ENCODE assay signal across 4 cellular contexts in genomic region chr1:229134552-229135217, GRCh38.
DNase-seq lines count a peak whose midpoint lies in the region; ATAC-seq, FAIRE-seq and TF ChIP-seq lines count a peak whose summit lies in the region.
"Not testable (repeated sequence)": the region's sequence is repeated elsewhere in the genome, so short reads cannot be mapped to it uniquely, and the experiment has no call there.

No MANE protein-coding gene starts in this region.

- not testable (repeated sequence) for H3K27me3 Mint-ChIP-seq in CD14-positive monocyte (ENCODE audit: low read depth in 3 of 3)
- peaks cover 23% of the 10 kb centered on the region for H3K27me3 Mint-ChIP-seq in dendritic cell treated with granulocyte-macrophage colony-stimulating factor and Interleukin-4, amounts not matched to agents 40 ng/mL and 50 ng/mL, for 4 days

- H4K20me1 ChIP-seq in DND-41 (ENCODE audit: insufficient read depth, low read length); HepG2 (ENCODE audit: insufficient read depth, low read length): not testable (repeated sequence)

- not testable (repeated sequence) for H3K9ac ChIP-seq in DND-41 (ENCODE audit: low read depth, low read length); HepG2 (ENCODE audit: insufficient read depth, low read depth, low read length)

- FAIRE-seq in HepG2 (lab: Jason Lieb, UNC): not testable (repeated sequence)

- H3K9me3 ChIP-seq in DND-41 (ENCODE audit: insufficient read depth, low read length, severe bottlenecking) (peaks cover 11% of the 10 kb centered on the region), HepG2 (ENCODE audit: low read length) (peaks cover 24% of the 10 kb centered on the region)

- not testable (repeated sequence) for BruUV-seq in HepG2 (replicated peaks; lab: Mats Ljungman, UMichigan)

- peaks cover 12% of the 10 kb centered on the region for H3K27me3 ChIP-seq in DND-41 (ENCODE audit: insufficient read depth, low read length, poor library complexity)
- H3K27me3 ChIP-seq in HepG2 (ENCODE audit: control insufficient read depth in 1 of 2, insufficient read depth in 2 of 2, low read length in 2 of 2): not testable (repeated sequence)

- in situ Hi-C loops in HepG2 (cut with HindIII; ENCODE audit: extremely low pct_ligation_motif_present, low pct_unique_long_range_greater_than_20kb): not testable (repeated sequence)

- H3K79me2 ChIP-seq in DND-41 (ENCODE audit: insufficient read depth, low read length); HepG2 (ENCODE audit: insufficient read depth, low read length): not testable (repeated sequence)

- H3K4me1 Mint-ChIP-seq in CD14-positive monocyte: peaks cover 67% of the 10 kb centered on the region
- peaks cover 85% of the 10 kb centered on the region for H3K4me1 Mint-ChIP-seq in dendritic cell treated with granulocyte-macrophage colony-stimulating factor and Interleukin-4, amounts not matched to agents 40 ng/mL and 50 ng/mL, for 4 days (ENCODE audit: low read depth)

- not testable (repeated sequence) for H2AFZ ChIP-seq in DND-41 (ENCODE audit: low read depth, low read length); HepG2 (ENCODE audit: low read length)

- not testable (repeated sequence) for ATAC-seq in DND-41 (ENCODE audit: insufficient read depth, low read depth); HepG2

- H3K4me1 ChIP-seq in DND-41 (ENCODE audit: insufficient read depth, low read length) (peaks cover 11% of the 10 kb centered on the region), HepG2 (ENCODE audit: insufficient read depth, low read length) (peaks cover 63% of the 10 kb centered on the region)

- POLR2A ChIA-PET in HepG2 (lab: Yijun Ruan, JAX): not testable (repeated sequence)

- intact Hi-C loops in CD14-positive monocyte (cut with micrococcal nuclease): loop anchor here in 1 of 2 donors (5.0 kb wide), 2 partner anchors 58 to 67 kb away; no protein-coding TSS in a partner anchor
- intact Hi-C loops in dendritic cell treated with granulocyte-macrophage colony-stimulating factor and Interleukin-4, amounts not matched to agents 40 ng/mL and 50 ng/mL, for 4 days (cut with micrococcal nuclease): loop anchor here (2.0 kb wide), 1 partner anchor 24 kb away; no protein-coding TSS in a partner anchor
- intact Hi-C loops in HepG2 (cut with micrococcal nuclease; ENCODE audit: unreplicated experiment): loop anchor here (10.0 kb wide), 1 partner anchor 300 kb away; no protein-coding TSS in a partner anchor

- TF ChIP-seq EP300 in HepG2 (IDR thresholded peaks at IDR 0.05; ENCODE audit: low read depth in 2 of 2, low read length in 2 of 2); HepG2 (CRISPR knock-in tag; IDR thresholded peaks at IDR 0.05; ENCODE audit: borderline replicate concordance): not testable (repeated sequence)

- not testable (repeated sequence) for H3K4me2 ChIP-seq in DND-41 (ENCODE audit: insufficient read depth, low read length); HepG2 (ENCODE audit: low read depth, low read length)

- not testable (repeated sequence) for H3K27ac ChIP-seq in DND-41 (ENCODE audit: low read length); HepG2 (ENCODE audit: extremely low read length, insufficient read depth, low read length)

- peak overlapping the region in 6 of 7 donors; percentile 21 to 97 (median 88) for H3K27ac Mint-ChIP-seq in CD14-positive monocyte
- peak overlapping the region; percentile 16 for H3K27ac Mint-ChIP-seq in dendritic cell treated with granulocyte-macrophage colony-stimulating factor and Interleukin-4, amounts not matched to agents 40 ng/mL and 50 ng/mL, for 4 days

- not testable (repeated sequence) for H3K4me3 ChIP-seq in DND-41 (ENCODE audit: low read depth in 1 of 2, low read length in 2 of 2); HepG2 (replicated peaks in 1 of 3; ENCODE audit: insufficient read depth in 1 of 3, low read depth in 2 of 3, low read length in 3 of 3)

- not testable (repeated sequence) for TF ChIP-seq RAD21 in HepG2 (CRISPR knock-in tag; IDR thresholded peaks at IDR 0.05)

- DNase-seq in CD14-positive monocyte (ENCODE audit: low spot score); HepG2 (ENCODE audit: low spot score): not testable (repeated sequence)
- DNase-seq in DND-41: peak; percentile 6

- not testable (repeated sequence) for H3K4me3 Mint-ChIP-seq in CD14-positive monocyte; dendritic cell treated with granulocyte-macrophage colony-stimulating factor and Interleukin-4, amounts not matched to agents 40 ng/mL and 50 ng/mL, for 4 days

- not testable (repeated sequence) for TF ChIP-seq CTCF in CD14-positive monocyte (IDR thresholded peaks at IDR 0.05); DND-41 (IDR thresholded peaks at IDR 0.05; ENCODE audit: borderline replicate concordance, extremely low read depth, low read length, poor library complexity, severe bottlenecking); HepG2 (CRISPR knock-in tag; IDR thresholded peaks at IDR 0.05)

- CTCF ChIA-PET in HepG2 (lab: Yijun Ruan, JAX; ENCODE audit: low intra/inter-chr PET ratio, low total read pairs): not testable (repeated sequence)

- H3K36me3 Mint-ChIP-seq in CD14-positive monocyte: peaks cover 11 to 15% of the 10 kb centered on the region in 2 donors
- peaks cover 24% of the 10 kb centered on the region for H3K36me3 Mint-ChIP-seq in dendritic cell treated with granulocyte-macrophage colony-stimulating factor and Interleukin-4, amounts not matched to agents 40 ng/mL and 50 ng/mL, for 4 days (ENCODE audit: low read depth)

- TF ChIP-seq POLR2A in HepG2 (IDR thresholded peaks at IDR 0.05; ENCODE audit: insufficient read depth in 1 of 2, low read depth in 2 of 2, low read length in 2 of 2): not testable (repeated sequence)

- peaks cover 14 to 29% (median 28%) of the 10 kb centered on the region in 7 donors for H3K9me3 Mint-ChIP-seq in CD14-positive monocyte
- H3K9me3 Mint-ChIP-seq in dendritic cell treated with granulocyte-macrophage colony-stimulating factor and Interleukin-4, amounts not matched to agents 40 ng/mL and 50 ng/mL, for 4 days: peaks cover 26% of the 10 kb centered on the region

- not testable (repeated sequence) for H3K36me3 ChIP-seq in DND-41 (ENCODE audit: insufficient read depth, low read length); HepG2 (replicated peaks in 1 of 2; ENCODE audit: control insufficient read depth in 1 of 2, insufficient read depth in 2 of 2, low read length in 2 of 2)

TF ChIP-seq in HepG2, 621 proteins besides CTCF, POLR2A, EP300 and RAD21:
- TF ChIP-seq ZNF280B (CRISPR knock-in tag; IDR thresholded peaks at IDR 0.05; ENCODE audit: borderline replicate concordance): 0 out of 2 replicates have a peak, but pooled peaks have one; percentile 51
TF ChIP-seq in HepG2: peak in this region for 1; not testable (repeated sequence) for 620.
